In genomic region chr6:5143625-5144311, GRCh38 we compare ENCODE assay signal across 1 cellular context.
A peak's percentile ranks its signal among the peaks of the same experiment; 100 is the strongest.
TF ChIP-seq lines count a peak whose summit lies in the region.

No MANE protein-coding gene starts in this region.

TF ChIP-seq in HepG2, 621 proteins besides CTCF, POLR2A, EP300 and RAD21 (continued from another document and continues in another):
- 0 out of 2 replicates have a peak, but pooled peaks have one; percentile 48 for TF ChIP-seq ZGPAT (CRISPR knock-in tag; IDR thresholded peaks at IDR 0.05)
- no peak for TF ChIP-seq MATR3 (CRISPR knock-in tag; IDR thresholded peaks at IDR 0.05)
- TF ChIP-seq ZXDC (CRISPR knock-in tag; IDR thresholded peaks at IDR 0.05), result no peak
- no peak for TF ChIP-seq ZSCAN21 (CRISPR knock-in tag; IDR thresholded peaks at IDR 0.05; ENCODE audit: borderline replicate concordance)
- TF ChIP-seq ZNF333 (CRISPR knock-in tag; IDR thresholded peaks at IDR 0.05; ENCODE audit: borderline replicate concordance), result no peak
- no peak for TF ChIP-seq U2AF2 (IDR thresholded peaks at IDR 0.05; ENCODE audit: low read depth, low read length)
- TF ChIP-seq HNF4G (IDR thresholded peaks at IDR 0.05; ENCODE audit: borderline replicate concordance, low read depth, low read length), result no peak
- no peak for TF ChIP-seq HNF4G (CRISPR knock-in tag; IDR thresholded peaks at IDR 0.05; ENCODE audit: borderline replicate concordance, low read depth)
- no peak for TF ChIP-seq ZKSCAN8 (CRISPR knock-in tag; IDR thresholded peaks at IDR 0.05; ENCODE audit: borderline replicate concordance)
- no peak for TF ChIP-seq ZNF761 (CRISPR knock-in tag; conservative IDR thresholded peaks at IDR 0.05)
- TF ChIP-seq ZNF513 (CRISPR knock-in tag; conservative IDR thresholded peaks at IDR 0.05), result no peak
- TF ChIP-seq NR2F6 (IDR thresholded peaks at IDR 0.05), result no peak
- no peak for TF ChIP-seq NR2F6 (CRISPR knock-in tag; IDR thresholded peaks at IDR 0.05)
- TF ChIP-seq CREB1 (IDR thresholded peaks at IDR 0.05), result no peak
- peak; percentile 34; the same call in 1 of the 2 replicates for TF ChIP-seq CREB1 (CRISPR knock-in tag; IDR thresholded peaks at IDR 0.05)
- no peak for TF ChIP-seq ZNF576 (CRISPR knock-in tag; IDR thresholded peaks at IDR 0.05)
- TF ChIP-seq SMARCE1 (IDR thresholded peaks at IDR 0.05; ENCODE audit: borderline replicate concordance), result no peak
- no peak for TF ChIP-seq MXI1 (IDR thresholded peaks at IDR 0.05; ENCODE audit: borderline replicate concordance, low read depth, low read length)
- TF ChIP-seq ATF2 (CRISPR knock-in tag; IDR thresholded peaks at IDR 0.05), result peak; percentile 57; the same call in 1 of the 2 replicates
- TF ChIP-seq HDAC1 (CRISPR knock-in tag; IDR thresholded peaks at IDR 0.05), result no peak
- no peak for TF ChIP-seq HIC2 (CRISPR knock-in tag; IDR thresholded peaks at IDR 0.05; ENCODE audit: low read depth)
- TF ChIP-seq ZZZ3 (CRISPR knock-in tag; IDR thresholded peaks at IDR 0.05; ENCODE audit: borderline replicate concordance), result no peak
- TF ChIP-seq PRDM4 (CRISPR knock-in tag; IDR thresholded peaks at IDR 0.05; ENCODE audit: borderline replicate concordance), result no peak
- no peak for TF ChIP-seq PTBP1 (IDR thresholded peaks at IDR 0.05; ENCODE audit: low read depth, low read length, poor library complexity, severe bottlenecking)
- no peak for TF ChIP-seq SOX6 (IDR thresholded peaks at IDR 0.05)
- no peak for TF ChIP-seq SOX6 (CRISPR knock-in tag; IDR thresholded peaks at IDR 0.05)
- TF ChIP-seq AHR (CRISPR knock-in tag; IDR thresholded peaks at IDR 0.05), result no peak
- no peak for TF ChIP-seq ZNF564 (CRISPR knock-in tag; IDR thresholded peaks at IDR 0.05)
- TF ChIP-seq AKAP8 (CRISPR knock-in tag; IDR thresholded peaks at IDR 0.05), result 0 out of 2 replicates have a peak, but pooled peaks have one; percentile 13
- no peak for TF ChIP-seq ZNF740 (CRISPR knock-in tag; IDR thresholded peaks at IDR 0.05)
- 0 out of 2 replicates have a peak, but pooled peaks have one; percentile 46 for TF ChIP-seq ZBTB44 (CRISPR knock-in tag; IDR thresholded peaks at IDR 0.05)
- TF ChIP-seq PBX3 (CRISPR knock-in tag; IDR thresholded peaks at IDR 0.05; ENCODE audit: borderline replicate concordance), result no peak
- no peak for TF ChIP-seq SRSF4 (IDR thresholded peaks at IDR 0.05; ENCODE audit: low read depth, low read length, poor library complexity, severe bottlenecking)
- TF ChIP-seq ZNF362 (CRISPR knock-in tag; IDR thresholded peaks at IDR 0.05; ENCODE audit: borderline replicate concordance), result no peak
- TF ChIP-seq ZNF577 (CRISPR knock-in tag; IDR thresholded peaks at IDR 0.05; ENCODE audit: borderline replicate concordance, low read depth), result no peak
- TF ChIP-seq TOE1 (CRISPR knock-in tag; IDR thresholded peaks at IDR 0.05), result no peak
- TF ChIP-seq ZFP82 (CRISPR knock-in tag; IDR thresholded peaks at IDR 0.05; ENCODE audit: borderline replicate concordance), result no peak
- TF ChIP-seq ZNF83 (CRISPR knock-in tag; IDR thresholded peaks at IDR 0.05; ENCODE audit: borderline replicate concordance), result no peak
- TF ChIP-seq DNMT3B (CRISPR knock-in tag; conservative IDR thresholded peaks at IDR 0.05), result no peak
- no peak for TF ChIP-seq ZMYM4 (CRISPR knock-in tag; IDR thresholded peaks at IDR 0.05)
- peak; percentile 82 for TF ChIP-seq ZNF335 (CRISPR knock-in tag; IDR thresholded peaks at IDR 0.05)
- TF ChIP-seq SATB2 (CRISPR knock-in tag; IDR thresholded peaks at IDR 0.05), result no peak
- TF ChIP-seq ZNF275 (CRISPR knock-in tag; IDR thresholded peaks at IDR 0.05; ENCODE audit: borderline replicate concordance), result no peak
- no peak for TF ChIP-seq FOXA1 (IDR thresholded peaks at IDR 0.05)
- no peak for TF ChIP-seq FOXA1 (CRISPR knock-in tag; IDR thresholded peaks at IDR 0.05)
- peak; percentile 97 for TF ChIP-seq STAG1 (CRISPR knock-in tag; IDR thresholded peaks at IDR 0.05)
